In the genomic region with DNA sequence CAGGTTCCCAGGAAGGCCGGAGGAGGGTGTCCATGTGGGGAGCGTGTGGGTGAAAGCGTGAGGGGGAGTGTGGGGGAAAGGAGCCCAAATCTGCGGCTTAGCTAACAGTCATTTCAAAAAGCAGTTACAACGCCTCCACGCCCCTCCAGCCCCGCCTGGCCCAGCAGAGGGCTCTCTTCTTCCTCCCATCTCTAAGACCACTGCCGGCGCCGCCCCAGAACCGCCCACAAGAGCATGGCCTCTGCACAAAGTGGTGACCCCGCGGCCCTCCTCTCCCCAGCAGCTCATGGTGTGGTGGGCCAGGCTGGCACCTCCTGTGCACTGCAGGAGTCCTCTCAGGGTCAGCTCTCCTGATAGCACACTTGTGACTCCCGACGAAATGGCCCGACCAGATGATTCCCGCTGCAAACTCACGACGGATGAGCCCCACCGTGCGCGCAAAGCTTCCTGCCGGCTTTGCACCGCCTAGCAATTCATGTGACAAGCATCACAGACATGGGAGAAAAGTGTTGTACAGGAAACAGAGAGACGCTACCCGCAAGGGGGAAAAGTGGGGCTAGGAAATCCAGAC, we compare ENCODE assay signal across 8 cellular contexts. TPM values are rescaled to one million over a fixed set of nuclear protein-coding genes. Genes with fewer than 3 reads are reported as not detected.
DNase-seq lines count a peak whose midpoint lies in the region; ATAC-seq and TF ChIP-seq lines count a peak whose summit lies in the region.

No MANE protein-coding gene starts in this region.

- TF ChIP-seq CTCF in GM13977 (IDR thresholded peaks at IDR 0.05; ENCODE audit: extremely low read depth, insufficient read depth, missing control alignments) (peak; percentile 89), chondrocyte (IDR thresholded peaks at IDR 0.05) (peak; percentile 85)

- no peaks in the 10 kb centered on the region for H3K36me3 Mint-ChIP-seq in chondrocyte (ENCODE audit: low read depth)

- intact Hi-C loops in left colon (cut with DNase I, micrococcal nuclease), result loop anchor here in 1 of 2 donors (2.0 kb wide), 1 partner anchor 119 kb away; no protein-coding TSS in a partner anchor

- peak overlapping the region; percentile 91 for H3K4me3 Mint-ChIP-seq in chondrocyte (ENCODE audit: unreplicated experiment)

- no peaks in the 10 kb centered on the region for H3K9me3 Mint-ChIP-seq in chondrocyte (ENCODE audit: low read depth)

- ATAC-seq in HG02623 (IDR thresholded peaks at IDR 0.05; ENCODE audit: unreplicated experiment) (peak; percentile 99), left colon (peak; percentile 98)

- in situ Hi-C loops in GM13977 (cut with MboI; ENCODE audit: low pct_unique_long_range_greater_than_20kb, low sequenced_read_pairs, unreplicated experiment), result no loop called here

- DNase-seq in GM13977 (ENCODE audit: low spot score), result peak; percentile 88
- DNase-seq in NCI-H146 (lab: John Stamatoyannopoulos, UW), result peak; percentile 70
- DNase-seq in activated CD4-positive, alpha-beta T cell treated with anti-CD3 and anti-CD28 coated beads for 1 hour, result peak; percentile 76
- DNase-seq in chondrocyte (ENCODE audit: low spot score), result no peak
- DNase-seq in left colon, result peak; percentile 90 to 93
- peak; percentile 72 to 74 for DNase-seq in stimulated activated CD4-positive, alpha-beta T cell treated with anti-CD3 and anti-CD28 coated beads, Interleukin-1b, Interleukin-23, amount 100 ng/mL, for 4 hours (ENCODE audit: low read depth in 2 of 2)
- no peak for DNase-seq in NCI-H187 treated with DMSO at 0.1 percent for 48 hours (lab: John Stamatoyannopoulos, UW)

- no peaks in the 10 kb centered on the region for H3K27me3 Mint-ChIP-seq in chondrocyte (ENCODE audit: low read depth)

- H3K4me1 Mint-ChIP-seq in chondrocyte (ENCODE audit: low read depth), result peaks cover 16% of the 10 kb centered on the region

- H3K27ac Mint-ChIP-seq in chondrocyte (ENCODE audit: unreplicated experiment), result peak overlapping the region; percentile 94

RNA-seq across cellular contexts. Expression of a gene that starts 12.4 kb away (rescaled TPM):
- 29.0 to 31.1 TPM (median 30.6 TPM) in 3 replicates for total RNA-seq in chondrocyte
- 10 to 100 TPM; 38.7 to 41.0 TPM for total RNA-seq in left colon

RNA-seq across cellular contexts. Expression of a gene that starts 37.1 kb away (rescaled TPM):
- total RNA-seq in chondrocyte (not detected in 3 replicates), left colon (not detected)

RNA-seq across cellular contexts. Expression of a gene that starts 43.5 kb away (rescaled TPM):
- total RNA-seq in chondrocyte (not detected in 3 replicates), left colon (not detected)

RNA-seq across cellular contexts. Expression of a gene that starts 43.6 kb away (rescaled TPM):
- total RNA-seq in chondrocyte, result 0.15 to 0.25 TPM (median 0.23 TPM) in 3 replicates
- total RNA-seq in left colon, result under 1 TPM; 0.56 to 0.82 TPM

Comparison
In these comparisons a context has a peak if more than half of its experiments do, and no peak if none do; other contexts are left out.
1. DNase-seq: peak in GM13977 (single experiment), NCI-H146 (single experiment), activated CD4-positive, alpha-beta T cell treated with anti-CD3 and anti-CD28 coated beads for 1 hour (single experiment), left colon (2 of 2) and stimulated activated CD4-positive, alpha-beta T cell treated with anti-CD3 and anti-CD28 coated beads, Interleukin-1b, Interleukin-23, amount 100 ng/mL, for 4 hours (2 of 2); none in chondrocyte (single experiment) and NCI-H187 treated with DMSO at 0.1 percent for 48 hours (single experiment).